8 cellular contexts compared by ENCODE assay signal in the genomic region with DNA sequence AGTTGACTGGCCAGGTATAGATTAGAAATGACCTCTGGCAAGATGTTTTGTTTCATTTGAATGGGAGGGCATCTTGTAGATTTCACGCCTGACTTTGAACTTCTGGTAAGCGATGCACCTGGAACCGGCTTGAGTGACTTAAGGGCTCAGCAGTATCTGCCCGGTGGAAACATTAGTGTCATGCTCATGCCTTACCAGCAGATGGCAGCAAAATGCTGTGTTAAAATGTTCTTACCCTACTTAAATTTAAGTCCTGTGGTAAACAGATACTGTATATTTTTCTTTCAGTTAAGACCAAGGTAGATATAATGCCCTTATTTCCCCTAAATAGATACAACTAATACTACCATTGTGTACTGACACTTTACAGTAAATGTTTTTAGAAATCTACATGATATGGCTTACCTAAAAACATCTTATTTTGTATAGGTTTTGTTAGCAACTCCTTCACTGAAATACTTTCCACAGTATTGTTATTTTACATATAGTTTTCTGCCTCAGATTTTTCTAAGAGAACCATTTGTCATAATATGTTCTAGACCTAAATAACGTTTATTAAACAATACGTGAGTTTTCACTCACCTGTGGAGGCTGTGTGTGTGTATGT. TPM values are rescaled to one million over a fixed set of nuclear protein-coding genes. Genes with fewer than 3 reads are reported as not detected.
DNase-seq lines count a peak whose midpoint lies in the region; ATAC-seq, FAIRE-seq and TF ChIP-seq lines count a peak whose summit lies in the region.

No MANE protein-coding gene starts in this region.

- TF ChIP-seq CTCF in Calu3 (IDR thresholded peaks at IDR 0.05; ENCODE audit: unreplicated experiment) (peak; percentile 61), neural crest cell (conservative IDR thresholded peaks at IDR 0.05) (peak; percentile 91)

- no TSS peak for BruUV-seq in Calu3 (replicated peaks; lab: Mats Ljungman, UMichigan)

- H3K27me3 Mint-ChIP-seq in Calu3 (ENCODE audit: unreplicated experiment) (no peaks in the 10 kb centered on the region), neural crest cell (ENCODE audit: low read depth) (no peaks in the 10 kb centered on the region)

- H3K4me3 Mint-ChIP-seq in Calu3 (ENCODE audit: low read depth, unreplicated experiment) (no peak overlapping the region), neural crest cell (no peak overlapping the region)

- no peaks in the 10 kb centered on the region for H3K9me3 Mint-ChIP-seq in Calu3 (ENCODE audit: low read depth, unreplicated experiment)
- no peaks in the 10 kb centered on the region for H3K9me3 Mint-ChIP-seq in neural crest cell

- CTCF ChIA-PET in Calu3 (lab: Charles Lee): interaction anchor here (1.4 kb wide), 2 partner anchors 245 to 380 kb away, joined by 5 to 6 read pairs; no protein-coding TSS in a partner anchor

- peak; percentile 76 for DNase-seq in Calu3
- DNase-seq in HTR-8/SVneo (ENCODE audit: insufficient read length, low spot score): peak; percentile 53
- peak; percentile 15 for DNase-seq in OCI-M2 (lab: John Stamatoyannopoulos, UW; ENCODE audit: unreplicated experiment)
- DNase-seq in activated T-cell treated with anti-CD3 and anti-CD28 coated beads, Interleukin-2, amount 50 U/mL, for 1 hour: peak; percentile 55
- DNase-seq in fibroblast of gingiva (ENCODE audit: low read depth): peak; percentile 72
- peak; percentile 69 for DNase-seq in neural crest cell (ENCODE audit: low read depth, low spot score)
- peak; percentile 50 for DNase-seq in stromal cell of bone marrow (ENCODE audit: low read depth)

- peak; percentile 76 for ATAC-seq in GM21367 (IDR thresholded peaks at IDR 0.05; ENCODE audit: unreplicated experiment)

- peaks cover 14% of the 10 kb centered on the region for H3K4me1 Mint-ChIP-seq in Calu3 (ENCODE audit: low read depth, unreplicated experiment)
- H3K4me1 Mint-ChIP-seq in neural crest cell: no peaks in the 10 kb centered on the region

- H3K36me3 Mint-ChIP-seq in Calu3 (ENCODE audit: insufficient read depth, unreplicated experiment) (peaks cover 21% of the 10 kb centered on the region), neural crest cell (ENCODE audit: low read depth) (peaks cover 2% of the 10 kb centered on the region)

- no peak for FAIRE-seq in HTR-8/SVneo (lab: Jason Lieb, UNC)

- no peak overlapping the region for H3K27ac Mint-ChIP-seq in Calu3 (ENCODE audit: unreplicated experiment)
- H3K27ac Mint-ChIP-seq in neural crest cell (ENCODE audit: unreplicated experiment): no peak overlapping the region

- intact Hi-C loops in Calu3 (cut with micrococcal nuclease; ENCODE audit: unreplicated experiment): loop anchor here (1.0 to 5.0 kb wide), 4 partner anchors 245 to 629 kb away; a partner anchor contains a TSS

RNA-seq across cellular contexts. Expression of a gene that starts 25.5 kb away (rescaled TPM):
- total RNA-seq in Calu3 (2022) (19.4 and 23.0 TPM in 2 replicates), neural crest cell (13.4 and 14.4 TPM in 2 replicates)

RNA-seq across cellular contexts. Expression of a gene that starts 25.9 kb away (rescaled TPM):
- total RNA-seq in Calu3 (2022) (25.0 and 25.2 TPM in 2 replicates), neural crest cell (14.9 and 18.2 TPM in 2 replicates)

Comparison
In these comparisons a context has a peak if more than half of its experiments do, and no peak if none do; other contexts are left out.
1. Peak in every context shown above with its lines: DNase-seq and ATAC-seq.
2. DNase-seq: peak in every context shown above with its lines; median percentile 76 in Calu3; 72 in fibroblast of gingiva; 69 in neural crest cell; 55 in activated T-cell treated with anti-CD3 and anti-CD28 coated beads, Interleukin-2, amount 50 U/mL, for 1 hour; 53 in HTR-8/SVneo; 50 in stromal cell of bone marrow; 15 in OCI-M2.